In the genomic region with DNA sequence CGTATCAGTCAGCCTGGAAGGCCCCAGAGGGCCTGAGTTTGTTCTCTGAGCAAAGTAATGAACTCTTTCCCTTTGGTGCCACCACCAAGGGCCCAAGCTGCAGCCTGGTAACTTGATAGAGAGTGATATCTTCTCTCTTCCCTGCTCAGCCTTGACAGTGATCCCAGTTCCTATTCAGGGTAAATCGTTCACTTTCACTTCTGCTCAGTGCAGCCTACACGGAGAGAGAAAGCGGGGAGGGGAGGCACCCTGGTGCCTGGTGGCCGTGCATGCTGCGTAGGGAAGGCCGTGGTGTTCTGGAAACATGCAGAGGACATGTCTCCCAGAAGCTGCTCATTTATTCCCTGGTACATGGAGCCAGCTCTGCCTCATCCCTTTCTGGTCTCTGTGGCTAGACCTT, we compare ENCODE assay signal across 8 cellular contexts. TPM values are rescaled to one million over a fixed set of nuclear protein-coding genes. Genes with fewer than 3 reads are reported as not detected.
DNase-seq lines count a peak whose midpoint lies in the region; ATAC-seq and TF ChIP-seq lines count a peak whose summit lies in the region.

No MANE protein-coding gene starts in this region.

- ATAC-seq in Right ventricle myocardium superior (ENCODE audit: poor library complexity) (peak; percentile 65), HG03432 (IDR thresholded peaks at IDR 0.05; ENCODE audit: unreplicated experiment) (peak; percentile 63)
- ATAC-seq in activated T-cell treated with anti-CD3 and anti-CD28 coated beads, Interleukin-2, amount 50 U/mL, for 4 hours = no peak

- H3K9me3 Mint-ChIP-seq in activated T-cell treated with anti-CD3 and anti-CD28 coated beads, Interleukin-2, amount 50 U/mL, for 4 hours = no peaks in the 10 kb centered on the region

- no peaks in the 10 kb centered on the region for H3K36me3 ChIP-seq in right atrium auricular region

- no peak overlapping the region for H3K27ac ChIP-seq in right atrium auricular region

- no peaks in the 10 kb centered on the region for H3K27me3 ChIP-seq in right atrium auricular region

- H3K4me3 ChIP-seq in right atrium auricular region (no peak overlapping the region), fibroblast of villous mesenchyme (ENCODE audit: low read depth, low read length) (no peak overlapping the region)

- intact Hi-C loops in Right ventricle myocardium superior (cut with DNase I) = no loop called here

- no peaks in the 10 kb centered on the region for H3K9me3 ChIP-seq in right atrium auricular region

- H3K36me3 Mint-ChIP-seq in activated T-cell treated with anti-CD3 and anti-CD28 coated beads, Interleukin-2, amount 50 U/mL, for 4 hours (ENCODE audit: insufficient read depth) = no peaks in the 10 kb centered on the region

- no peaks in the 10 kb centered on the region for H3K4me1 Mint-ChIP-seq in activated T-cell treated with anti-CD3 and anti-CD28 coated beads, Interleukin-2, amount 50 U/mL, for 4 hours (ENCODE audit: low read depth)

- peak; percentile 47 for DNase-seq in Right ventricle myocardium superior
- no peak for DNase-seq in right atrium auricular region (ENCODE audit: low spot score)
- peak; percentile 23 for DNase-seq in fibroblast of villous mesenchyme (ENCODE audit: low read depth)
- DNase-seq in 8988T = no peak
- DNase-seq in activated T-cell treated with anti-CD3 and anti-CD28 coated beads, Interleukin-2, amount 50 U/mL, for 4 hours = no peak
- no peak for DNase-seq in NCI-H146 (lab: John Stamatoyannopoulos, UW)
- DNase-seq in NCI-H446 (lab: John Stamatoyannopoulos, UW) = no peak

- H3K4me3 Mint-ChIP-seq in activated T-cell treated with anti-CD3 and anti-CD28 coated beads, Interleukin-2, amount 50 U/mL, for 4 hours = no peak overlapping the region

- TF ChIP-seq CTCF in right atrium auricular region (IDR thresholded peaks at IDR 0.05) = no peak
- TF ChIP-seq CTCF in fibroblast of villous mesenchyme (IDR thresholded peaks at IDR 0.05; ENCODE audit: insufficient read depth, low read depth, low read length) = no peak

- no peaks in the 10 kb centered on the region for H3K27me3 Mint-ChIP-seq in activated T-cell treated with anti-CD3 and anti-CD28 coated beads, Interleukin-2, amount 50 U/mL, for 4 hours (ENCODE audit: low read depth)

- H3K4me1 ChIP-seq in right atrium auricular region = no peaks in the 10 kb centered on the region

RNA-seq across cellular contexts. Expression of a gene that starts 54.9 kb away (rescaled TPM):
- total RNA-seq in Right ventricle myocardium superior = 8.4 TPM
- total RNA-seq in right atrium auricular region = 10 to 100 TPM in 1 of 2 donors, 1 to 10 TPM in 1; 8.8 to 10.5 TPM
- total RNA-seq in fibroblast of villous mesenchyme = 1.6 and 2.2 TPM in 2 replicates
- 1 to 10 TPM; 3.2 to 4.8 (median 4.1) TPM for total RNA-seq in activated T-cell treated with anti-CD3 and anti-CD28 coated beads, Interleukin-2, amount 50 U/mL, for 4 hours

RNA-seq across cellular contexts. Expression of a gene that starts 55.1 kb away (rescaled TPM):
- total RNA-seq in Right ventricle myocardium superior (48.4 TPM), right atrium auricular region (10 to 100 TPM; 12.9 to 18.8 TPM), fibroblast of villous mesenchyme (20.3 and 22.9 TPM in 2 replicates)
- 10 to 100 TPM; 48.8 to 55.0 (median 52.4) TPM for total RNA-seq in activated T-cell treated with anti-CD3 and anti-CD28 coated beads, Interleukin-2, amount 50 U/mL, for 4 hours

Comparison
In these comparisons a context has a peak if more than half of its experiments do, and no peak if none do; other contexts are left out.
1. DNase-seq: peak in Right ventricle myocardium superior (single experiment) and fibroblast of villous mesenchyme (single experiment); none in right atrium auricular region (single experiment), 8988T (single experiment), activated T-cell treated with anti-CD3 and anti-CD28 coated beads, Interleukin-2, amount 50 U/mL, for 4 hours (single experiment), NCI-H146 (single experiment) and NCI-H446 (0 of 2).
2. ATAC-seq: peak in Right ventricle myocardium superior (single experiment) and HG03432 (single experiment); none in activated T-cell treated with anti-CD3 and anti-CD28 coated beads, Interleukin-2, amount 50 U/mL, for 4 hours (0 of 2).